Comparison of ENCODE assay signal across 30 cellular contexts in genomic region chrX:133583825-133584224, GRCh38.
"Had no signal": no experiment of that assay in that cellular context is flagged by ENCODE, and none has a peak within 500 bp of the region (broad histone marks: within the 10 kb centered on the region; RNA-seq: fewer than 3 reads in every experiment).

No MANE protein-coding gene starts in this region.

- H3K9ac ChIP-seq: SK-N-SH had no signal

- H3K4me2 ChIP-seq: SK-N-SH had no signal

- DNase-seq: Kasumi-1; KG1; MG63; NCI-H1048; NCI-H1092 treated with DMSO at 0.1 percent for 48 hours; NCI-H1417 treated with DMSO at 0.1 percent for 48 hours; NCI-H1436 treated with DMSO at 0.1 percent for 48 hours; NCI-H1694 treated with DMSO at 0.1 percent for 48 hours; NCI-H187 treated with DMSO at 0.1 percent for 48 hours; NCI-H2029; NCI-H2081 treated with DMSO at 0.1 percent for 48 hours; NCI-H2107; NCI-H2171; NCI-H226; NCI-H446 treated with DMSO at 0.1 percent for 48 hours; NCI-H510A; NCI-H526; NCI-H69; NCI-H748 treated with DMSO at 0.1 percent for 48 hours; NCI-H82; NK-92 treated with Interleukin-12 subunit alpha and Interleukin-12 subunit beta, amount 100 ng/mL, for 24 hours; OCI-M1; PC-3; Peyer's patch; Right ventricle myocardium superior; RPMI8226; SHP77 treated with DMSO at 0.1 percent for 48 hours; SK-N-SH; SW 1271 had no signal

- H3K27ac ChIP-seq: Peyer's patch, SJSA1 had no signal

- H3K27me3 ChIP-seq: MG63, Peyer's patch, SJSA1 had no signal

- ATAC-seq: PC-3 had no signal

- H3K4me1 ChIP-seq: Peyer's patch had no signal

- H3K9me3 ChIP-seq: MG63, Peyer's patch, SJSA1, SK-N-SH had no signal

- H3K36me3 ChIP-seq: MG63, Peyer's patch, SJSA1 had no signal

- H3K4me3 ChIP-seq: MG63, Peyer's patch, SJSA1 had no signal
